ENCODE assay signal across 8 cellular contexts in the genomic region with DNA sequence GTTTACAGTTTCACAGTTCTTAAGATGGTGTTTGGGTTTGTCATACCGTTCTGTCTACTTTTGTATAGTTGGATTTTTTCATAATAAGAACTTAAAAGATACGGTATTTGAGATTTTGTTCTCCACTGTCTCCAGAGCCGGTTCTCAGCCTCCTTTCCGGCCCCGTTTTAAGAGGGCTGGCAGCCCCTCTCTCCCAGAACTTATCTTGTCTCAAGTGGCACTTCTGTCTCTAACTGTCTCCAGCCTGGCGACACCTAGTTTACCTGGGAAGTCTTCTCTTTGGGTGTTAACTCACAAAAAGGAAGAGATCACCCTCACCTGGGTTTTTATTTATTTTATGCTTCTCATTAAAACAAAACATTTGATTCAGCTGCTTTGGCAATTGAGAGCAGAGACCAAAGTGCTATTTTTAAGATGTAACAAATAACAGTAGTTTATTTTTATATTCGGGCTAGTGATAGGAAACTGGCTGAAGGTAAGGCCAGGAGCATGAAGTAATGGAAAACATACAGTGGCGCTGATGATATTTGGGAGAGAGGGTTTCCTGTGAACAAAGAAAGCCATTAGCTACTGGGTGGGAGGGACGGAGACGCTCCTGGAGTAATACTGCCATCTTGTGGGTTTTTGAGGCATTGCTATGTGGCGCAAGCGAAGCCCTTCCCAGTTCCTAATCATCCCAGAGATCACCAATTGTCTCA. TPM values are rescaled to one million over a fixed set of nuclear protein-coding genes. Genes with fewer than 3 reads are reported as not detected.
DNase-seq lines count a peak whose midpoint lies in the region; ATAC-seq, FAIRE-seq and TF ChIP-seq lines count a peak whose summit lies in the region.

No MANE protein-coding gene starts in this region.

- TF ChIP-seq CTCF in MCF 10A (IDR thresholded peaks at IDR 0.05; ENCODE audit: unreplicated experiment), result peak; percentile 91

- H3K36me3 Mint-ChIP-seq in MCF 10A (ENCODE audit: insufficient read depth, unreplicated experiment) (peaks cover 7% of the 10 kb centered on the region), immature natural killer cell (no peaks in the 10 kb centered on the region)

- H3K4me3 Mint-ChIP-seq in MCF 10A (ENCODE audit: unreplicated experiment) (peak overlapping the region; percentile 33), immature natural killer cell (peak overlapping the region in 4 of 5 donors; percentile 0 to 66 (median 52))

- DNase-seq in NCI-H187 treated with DMSO at 0.1 percent for 48 hours (lab: John Stamatoyannopoulos, UW) (peak; percentile 48), MCF 10A (ENCODE audit: unreplicated experiment) (peak; percentile 80), immature natural killer cell (peak; percentile 57 to 64 (median 64))
- DNase-seq in stimulated activated CD4-positive, alpha-beta T cell treated with anti-CD3 and anti-CD28 coated beads, Interleukin-12 subunit alpha, Interleukin-12 subunit beta, amount 100 ng/mL, for 4 hours, result peak; percentile 43

- H3K27ac ChIP-seq in ACC112 (ENCODE audit: low read depth, low read length), result no peak overlapping the region

- CTCF ChIA-PET in MCF 10A (lab: Yijun Ruan, JAX), result interaction anchor here (0.5 to 2.1 kb wide), 29 partner anchors 8 to 1830 kb away, joined by 3 to 7 read pairs (median 3); a partner anchor contains a TSS

- no peaks in the 10 kb centered on the region for H3K79me2 ChIP-seq in ACC112 (ENCODE audit: control insufficient read depth, insufficient read depth, low read length, unreplicated experiment)

- H3K4me1 ChIP-seq in ACC112 (ENCODE audit: control insufficient read depth, insufficient read depth, low read length, unreplicated experiment), result peaks cover 4% of the 10 kb centered on the region

- H3K27ac Mint-ChIP-seq in MCF 10A (ENCODE audit: low read depth, unreplicated experiment), result no peak overlapping the region
- H3K27ac Mint-ChIP-seq in immature natural killer cell, result no peak overlapping the region

- no TSS peak for BruUV-seq in MCF 10A (replicated peaks; lab: Mats Ljungman, UMichigan)

- ATAC-seq in GM18502 (IDR thresholded peaks at IDR 0.05; ENCODE audit: poor library complexity, unreplicated experiment) (peak; percentile 87), HG02973 (IDR thresholded peaks at IDR 0.05; ENCODE audit: unreplicated experiment) (peak; percentile 82)

- no peaks in the 10 kb centered on the region for H3K27me3 Mint-ChIP-seq in MCF 10A (ENCODE audit: insufficient read depth, unreplicated experiment)
- peaks cover 0 to 2% (median 2%) of the 10 kb centered on the region in 3 donors for H3K27me3 Mint-ChIP-seq in immature natural killer cell (ENCODE audit: low read depth in 3 of 3)

- H3K27me3 ChIP-seq in ACC112 (ENCODE audit: insufficient read depth, low read length), result no peaks in the 10 kb centered on the region

- FAIRE-seq in TTC549 (lab: Jason Lieb, UNC), result peak; percentile 58

- peak overlapping the region; percentile 80 for H2AFZ ChIP-seq in ACC112 (ENCODE audit: low read length, unreplicated experiment)

- intact Hi-C loops in MCF 10A (cut with micrococcal nuclease), result loop anchor here (1.0 to 10.0 kb wide), 6 partner anchors 77 to 1922 kb away; a partner anchor contains a TSS

- peak overlapping the region; percentile 41; the same call in 1 of the 2 replicates for H3K4me3 ChIP-seq in ACC112 (ENCODE audit: low read depth, low read length)

- no peaks in the 10 kb centered on the region for H3K4me1 Mint-ChIP-seq in MCF 10A (ENCODE audit: insufficient read depth, unreplicated experiment)
- H3K4me1 Mint-ChIP-seq in immature natural killer cell, result peaks cover 6 to 9% of the 10 kb centered on the region in 2 donors

- H3K36me3 ChIP-seq in ACC112 (ENCODE audit: insufficient read depth, low read length), result no peaks in the 10 kb centered on the region

- POLR2A ChIA-PET in MCF 10A (lab: Yijun Ruan, JAX), result interaction anchor here (0.6 to 1.3 kb wide), 6 partner anchors 77 to 408 kb away, joined by 3 to 4 read pairs (median 4); a partner anchor contains a TSS

- H3K9me3 Mint-ChIP-seq in MCF 10A (ENCODE audit: unreplicated experiment) (no peaks in the 10 kb centered on the region), immature natural killer cell (no peaks in the 10 kb centered on the region)

RNA-seq across cellular contexts. Expression of a gene that starts 48.3 kb away (rescaled TPM):
- 1.9 and 3.2 TPM in 2 replicates for total RNA-seq in MCF 10A (2022)
- under 1 TPM in 1 of 3 donors, not detected in 2; 0.11 TPM for polyA plus RNA-seq in immature natural killer cell
